ENCODE assay signal across 8 cellular contexts in the genomic region with DNA sequence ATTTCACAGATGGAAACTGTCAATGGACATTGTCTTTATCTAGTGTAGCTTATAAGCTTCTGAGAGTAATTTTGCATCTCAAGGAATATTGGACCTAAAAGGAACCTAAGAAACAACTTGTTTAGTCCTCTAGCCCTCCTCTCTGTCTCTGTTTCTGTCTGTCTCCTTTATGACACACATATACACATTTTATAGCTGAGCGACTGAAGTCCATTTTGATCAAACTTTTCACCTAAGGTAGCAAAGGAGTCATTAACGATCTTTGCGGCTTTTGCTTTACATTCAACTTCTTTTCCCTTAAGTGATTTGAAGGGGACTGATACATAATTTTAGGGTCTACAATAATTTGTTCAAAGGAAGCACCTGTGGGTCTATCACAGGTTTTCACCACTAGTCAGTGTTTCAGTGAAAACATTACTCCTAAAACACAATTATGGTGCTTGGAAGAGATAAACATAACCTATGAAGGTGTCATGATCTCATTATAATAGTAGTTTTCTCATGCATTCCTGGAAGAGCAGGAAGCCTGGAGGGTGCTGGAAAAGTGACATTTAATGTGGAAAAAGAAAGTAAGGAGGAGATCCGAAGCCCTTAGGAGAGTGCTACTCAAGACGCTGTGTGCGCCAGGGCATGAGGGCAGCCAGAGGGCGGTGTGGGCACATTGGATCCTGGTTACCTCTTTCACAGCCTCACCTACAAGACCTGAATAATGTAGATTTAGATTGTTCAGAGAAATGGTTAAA.
DNase-seq lines count a peak whose midpoint lies in the region; ATAC-seq and TF ChIP-seq lines count a peak whose summit lies in the region.

No MANE protein-coding gene starts in this region.

- CTCF ChIA-PET in mammary epithelial cell (lab: Charles Lee; ENCODE audit: low non-redundant PET) = interaction anchor here (0.6 kb wide), 1 partner anchor 35 kb away, joined by 11 read pairs; no protein-coding TSS in a partner anchor

- H3K79me2 ChIP-seq in DOHH2 (ENCODE audit: control insufficient read depth, low read length) (no peaks in the 10 kb centered on the region), mammary epithelial cell (ENCODE audit: insufficient read depth, low read length) (no peaks in the 10 kb centered on the region)

- H3K9me2 ChIP-seq in DOHH2 (replicated peaks; ENCODE audit: control insufficient read depth, low read length) = no peaks in the 10 kb centered on the region

- ATAC-seq in HG03354 (IDR thresholded peaks at IDR 0.05; ENCODE audit: poor library complexity, severe bottlenecking, unreplicated experiment) = peak; percentile 62

- in situ Hi-C loops in mammary epithelial cell (cut with MboI; ENCODE audit: low sequenced_read_pairs in 2 of 2) = loop anchor here (10.0 to 25.0 kb wide), 2 partner anchors 315 to 322 kb away; partner anchors contain the start of gene C1orf105 (in 1 of the 2)

- H3K9ac ChIP-seq in mammary epithelial cell (ENCODE audit: insufficient read depth, low read length) (no peak overlapping the region), liver (ENCODE audit: low read depth in 1 of 2, low read length in 2 of 2) (no peak overlapping the region)

- peak; percentile 76 to 83 for TF ChIP-seq RAD21 in liver (IDR thresholded peaks at IDR 0.05)

- H2AFZ ChIP-seq in mammary epithelial cell (ENCODE audit: low read depth, low read length) = peak overlapping the region; percentile 10

- H3K4me1 ChIP-seq in DOHH2 (ENCODE audit: control insufficient read depth, low read length) = no peaks in the 10 kb centered on the region
- no peaks in the 10 kb centered on the region for H3K4me1 ChIP-seq in mammary epithelial cell (ENCODE audit: insufficient read depth, low read length)
- H3K4me1 ChIP-seq in liver (ENCODE audit: control insufficient read depth in 4 of 4, insufficient read depth in 4 of 4, low read length in 3 of 4) = no peaks in the 10 kb centered on the region

- 55% methylated on average over 7 of the region's 7 CpGs for WGBS in mammary epithelial cell (ENCODE audit: low coverage, missing lambda C conversion rate)
- WGBS in liver = 59% methylated on average over 7 of the region's 7 CpGs

- DNase-seq in mammary epithelial cell = peak; percentile 53
- DNase-seq in stimulated activated CD8-positive, alpha-beta memory T cell treated with anti-CD3 and anti-CD28 coated beads, Interleukin-4, amount 100 ng/mL, for 4 hours (ENCODE audit: low read depth in 2 of 2, low spot score in 1 of 2) = peak; percentile 13 to 20
- DNase-seq in SKM-1 (lab: John Stamatoyannopoulos, UW; ENCODE audit: unreplicated experiment) = no peak
- DNase-seq in NOMO-1 treated with dmso at 0.1 percent for 144 hours (lab: John Stamatoyannopoulos, UW; ENCODE audit: unreplicated experiment) = no peak

- H3K4me3 ChIP-seq in DOHH2 (ENCODE audit: low read length) = no peak overlapping the region
- no peak overlapping the region for H3K4me3 ChIP-seq in WI38 (ENCODE audit: low read depth, low read length)
- no peak overlapping the region for H3K4me3 ChIP-seq in mammary epithelial cell (replicated peaks in 1 of 3; ENCODE audit: insufficient read depth in 1 of 3, low read depth in 2 of 3, low read length in 3 of 3)
- no peak overlapping the region for H3K4me3 ChIP-seq in liver (ENCODE audit: low read depth in 1 of 3, low read length in 3 of 3)

- H3K4me2 ChIP-seq in DOHH2 (ENCODE audit: low read length) (no peak overlapping the region), mammary epithelial cell (ENCODE audit: insufficient read depth, low read depth, low read length) (peak overlapping the region; percentile 48)

- H3K27ac ChIP-seq in DOHH2 (ENCODE audit: low read depth, low read length) = no peak overlapping the region
- H3K27ac ChIP-seq in mammary epithelial cell (ENCODE audit: insufficient read depth, low read depth, low read length) = no peak overlapping the region
- H3K27ac ChIP-seq in liver (ENCODE audit: low read depth in 1 of 2, low read length in 2 of 2) = no peak overlapping the region

- no TSS peak for BruUV-seq in mammary epithelial cell (replicated peaks; lab: Mats Ljungman, UMichigan)

- intact Hi-C loops in mammary epithelial cell (cut with micrococcal nuclease) = loop anchor here (1.0 to 10.0 kb wide), 6 partner anchors 45 to 354 kb away; partner anchors contain the start of gene PIGC

- no peaks in the 10 kb centered on the region for H3K9me3 ChIP-seq in DOHH2 (ENCODE audit: control insufficient read depth, insufficient read depth, low read length)
- no peaks in the 10 kb centered on the region for H3K9me3 ChIP-seq in mammary epithelial cell (replicated peaks; ENCODE audit: insufficient read depth, low read length)
- no peaks in the 10 kb centered on the region for H3K9me3 ChIP-seq in liver (ENCODE audit: control insufficient read depth in 4 of 4, low read length in 3 of 4)

- H4K20me1 ChIP-seq in DOHH2 (ENCODE audit: control insufficient read depth, insufficient read depth, low read depth, low read length) (no peaks in the 10 kb centered on the region), mammary epithelial cell (ENCODE audit: insufficient read depth, low read length) (no peaks in the 10 kb centered on the region)

- H3K36me3 ChIP-seq in DOHH2 (ENCODE audit: control insufficient read depth, low read length) = no peaks in the 10 kb centered on the region
- no peaks in the 10 kb centered on the region for H3K36me3 ChIP-seq in mammary epithelial cell (ENCODE audit: insufficient read depth, low read length)
- H3K36me3 ChIP-seq in liver (ENCODE audit: control insufficient read depth in 4 of 4, insufficient read depth in 3 of 4, low read depth in 1 of 4, low read length in 3 of 4) = no peaks in the 10 kb centered on the region

- TF ChIP-seq CTCF in DOHH2 (IDR thresholded peaks at IDR 0.05; ENCODE audit: low read depth, low read length, poor library complexity, severe bottlenecking) = peak; percentile 65
- peak; percentile 46 for TF ChIP-seq CTCF in WI38 (IDR thresholded peaks at IDR 0.05; ENCODE audit: low read depth, low read length)
- TF ChIP-seq CTCF in mammary epithelial cell (conservative IDR thresholded peaks at IDR 0.05 in 1 of 2, IDR thresholded peaks at IDR 0.05 in 1 of 2; ENCODE audit: extremely low read depth in 1 of 2, insufficient read depth in 1 of 2, low read depth in 1 of 2, low read length in 2 of 2) = peak; percentile 92 to 96
- TF ChIP-seq CTCF in liver (IDR thresholded peaks at IDR 0.05; ENCODE audit: low read depth, low read length, missing input control) = peak; percentile 54

- no peaks in the 10 kb centered on the region; the same call in 1 of the 2 replicates for H3K27me3 ChIP-seq in DOHH2 (ENCODE audit: control insufficient read depth, low read length)
- H3K27me3 ChIP-seq in mammary epithelial cell (ENCODE audit: insufficient read depth, low read length) = no peaks in the 10 kb centered on the region
- no peaks in the 10 kb centered on the region for H3K27me3 ChIP-seq in liver (ENCODE audit: control insufficient read depth in 4 of 4, insufficient read depth in 4 of 4, low read length in 3 of 4)

- H3F3A ChIP-seq in DOHH2 (ENCODE audit: control insufficient read depth, insufficient read depth) = no peaks in the 10 kb centered on the region

- dilution Hi-C loops in mammary epithelial cell (cut with HindIII; ENCODE audit: low sequenced_read_pairs) = loop anchor here (25.0 kb wide), 1 partner anchor 322 kb away; the partner anchor contains the start of gene C1orf105

TF ChIP-seq in liver, 16 proteins besides CTCF, POLR2A, EP300 and RAD21:
- TF ChIP-seq TAF1 (conservative IDR thresholded peaks at IDR 0.05) = no peak
- no peak for TF ChIP-seq NR2F2 (IDR thresholded peaks at IDR 0.05)
- no peak for TF ChIP-seq ATF3 (IDR thresholded peaks at IDR 0.05)
- TF ChIP-seq FOXA2 (IDR thresholded peaks at IDR 0.05) = no peak
- no peak for TF ChIP-seq HNF4A (conservative IDR thresholded peaks at IDR 0.05)
- no peak for TF ChIP-seq RXRA (IDR thresholded peaks at IDR 0.05)
- no peak for TF ChIP-seq JUND (IDR thresholded peaks at IDR 0.05)
- TF ChIP-seq HNF4G (IDR thresholded peaks at IDR 0.05) = no peak
- no peak for TF ChIP-seq FOXA1 (IDR thresholded peaks at IDR 0.05)
- TF ChIP-seq REST (IDR thresholded peaks at IDR 0.05) = no peak
- no peak for TF ChIP-seq EGR1 (IDR thresholded peaks at IDR 0.05; ENCODE audit: low read depth in 2 of 2)
- TF ChIP-seq YY1 (IDR thresholded peaks at IDR 0.05) = no peak
- no peak for TF ChIP-seq SP1 (IDR thresholded peaks at IDR 0.05)

Comparison
In these comparisons a context has a peak if more than half of its experiments do, and no peak if none do; other contexts are left out.
1. DNase-seq: peak in mammary epithelial cell (single experiment) and stimulated activated CD8-positive, alpha-beta memory T cell treated with anti-CD3 and anti-CD28 coated beads, Interleukin-4, amount 100 ng/mL, for 4 hours (2 of 2); none in SKM-1 (single experiment) and NOMO-1 treated with dmso at 0.1 percent for 144 hours (single experiment).
2. Peak in every context shown above with its lines, with median percentiles within 50 percentile points of each other: CTCF ChIP-seq.